33 cellular contexts compared by ENCODE assay signal in genomic region chr3:167884481-167884880, GRCh38.
"Had no signal": no experiment of that assay in that cellular context is flagged by ENCODE, and none has a peak within 500 bp of the region (broad histone marks: within the 10 kb centered on the region; RNA-seq: fewer than 3 reads in every experiment).

No MANE protein-coding gene starts in this region.

- H3K27ac ChIP-seq: brain microvascular endothelial cell, SJCRH30 had no signal

- ATAC-seq: activated naive CD8-positive, alpha-beta T cell treated with anti-CD3 and anti-CD28 coated beads, Interleukin-2, amount 50 U/mL, for 24 hours; activated T-cell treated with anti-CD3 and anti-CD28 coated beads, Interleukin-2, amount 50 U/mL, for 4 hours; Panc1 had no signal

- H3K27me3 ChIP-seq: brain microvascular endothelial cell, MG63, SJCRH30 had no signal

- H3K27me3 Mint-ChIP-seq: activated B cell treated with CpG ODN at 0.5 μM for 24 hours had no signal

- H3K4me3 Mint-ChIP-seq: activated B cell treated with CpG ODN at 0.5 μM for 24 hours; activated CD4-positive, alpha-beta memory T cell treated with anti-CD3 and anti-CD28 coated beads for 36 hours; activated naive CD4-positive, alpha-beta T cell treated with anti-CD3 and anti-CD28 coated beads, Interleukin-2, amount 10 ng/mL, durations not matched to agents 7 days and 5 days; activated naive CD8-positive, alpha-beta T cell; activated naive CD8-positive, alpha-beta T cell treated with anti-CD3 and anti-CD28 coated beads, Interleukin-2, amount 50 U/mL, for 24 hours; activated T-cell treated with anti-CD3 and anti-CD28 coated beads, Interleukin-2, amount 50 U/mL, for 4 hours; activated T-helper 1 cell treated with anti-CD3 and anti-CD28 coated beads, Interleukin-12 subunit alpha, Interleukin-12 subunit beta, Interleukin-2, Interleukin-4 antibody, amounts not matched to agents 30 ng/mL and 10 ng/mL and 1 ng/mL, durations not matched to agents 14 hours and 24 hours and 36 hours; T-helper 1 cell treated with Interleukin-12 subunit alpha and Interleukin-12 subunit beta and Interleukin-4 antibody, amounts not matched to agents 30 μg/mL and 1 μg/mL, for 36 hours; T-helper 2 cell treated with Interferon-gamma antibody and Interleukin-4, amounts not matched to agents 5 μg/mL and 100 μg/mL, for 36 hours had no signal

- H3K36me3 Mint-ChIP-seq: activated CD4-positive, alpha-beta memory T cell treated with anti-CD3 and anti-CD28 coated beads for 36 hours; activated naive CD4-positive, alpha-beta T cell treated with anti-CD3 and anti-CD28 coated beads, Interleukin-2, amount 10 ng/mL, durations not matched to agents 7 days and 5 days; activated naive CD8-positive, alpha-beta T cell had no signal

- H3K9me3 ChIP-seq: MG63, SJCRH30, SK-N-SH had no signal

- DNase-seq: activated B cell treated with CpG ODN at 0.5 μM for 24 hours; activated CD4-positive, alpha-beta memory T cell treated with anti-CD3 and anti-CD28 coated beads for 36 hours; activated CD4-positive, alpha-beta T cell treated with anti-CD3 and anti-CD28 coated beads for 4 hours; activated CD4-positive, alpha-beta T cell treated with anti-CD3 and anti-CD28 coated beads, Interleukin-2, amount 50 U/mL, for 1 hour; activated CD4-positive, CD25-positive, alpha-beta regulatory T cell treated with anti-CD3 and anti-CD28 coated beads, Interleukin-2, amount 50 U/mL, for 72 hours; activated CD8-positive, alpha-beta memory T cell treated with anti-CD3 and anti-CD28 coated beads, Interleukin-2, amount 50 U/mL, for 4 hours; activated effector memory CD4-positive, alpha-beta T cell treated with Interleukin-2 at 50 U/mL for 16 hours; activated naive CD4-positive, alpha-beta T cell treated with anti-CD3 and anti-CD28 coated beads, Interleukin-2, amount 10 ng/mL, durations not matched to agents 7 days and 5 days; activated naive CD8-positive, alpha-beta T cell treated with anti-CD3 and anti-CD28 coated beads, Interleukin-2, amount 50 U/mL, for 24 hours; activated T-cell treated with anti-CD3 and anti-CD28 coated beads for 4 hours; activated T-cell treated with anti-CD3 and anti-CD28 coated beads, Interleukin-2, amount 50 U/mL, for 4 hours; amniotic stem cell; aorta; brain microvascular endothelial cell; central memory CD4-positive, alpha-beta T cell; KG1; MG63; NCI-H1048; NCI-H1105 treated with DMSO at 0.1 percent for 48 hours; NCI-H1436; NCI-H1694; NCI-H1930; NCI-H2081 treated with DMSO at 0.1 percent for 48 hours; NCI-H345; NCI-H524 treated with DMSO at 0.1 percent for 48 hours; SHP77; SJCRH30; SK-N-SH had no signal

- H3K36me3 ChIP-seq: brain microvascular endothelial cell, MG63, SJCRH30 had no signal

- H3K4me2 ChIP-seq: SK-N-SH had no signal

- H3K4me1 Mint-ChIP-seq: activated naive CD4-positive, alpha-beta T cell treated with anti-CD3 and anti-CD28 coated beads, Interleukin-2, amount 10 ng/mL, durations not matched to agents 7 days and 5 days had no signal

- H3K9me3 Mint-ChIP-seq: activated B cell treated with CpG ODN at 0.5 μM for 24 hours; activated CD4-positive, alpha-beta memory T cell treated with anti-CD3 and anti-CD28 coated beads for 36 hours; activated naive CD4-positive, alpha-beta T cell treated with anti-CD3 and anti-CD28 coated beads, Interleukin-2, amount 10 ng/mL, durations not matched to agents 7 days and 5 days; activated naive CD8-positive, alpha-beta T cell treated with anti-CD3 and anti-CD28 coated beads, Interleukin-2, amount 50 U/mL, for 24 hours; activated T-cell treated with anti-CD3 and anti-CD28 coated beads, Interleukin-2, amount 50 U/mL, for 4 hours; activated T-helper 1 cell treated with anti-CD3 and anti-CD28 coated beads, Interleukin-12 subunit alpha, Interleukin-12 subunit beta, Interleukin-2, Interleukin-4 antibody, amounts not matched to agents 30 ng/mL and 10 ng/mL and 1 ng/mL, durations not matched to agents 14 hours and 24 hours and 36 hours; T-helper 1 cell treated with Interleukin-12 subunit alpha and Interleukin-12 subunit beta and Interleukin-4 antibody, amounts not matched to agents 30 μg/mL and 1 μg/mL, for 36 hours; T-helper 2 cell treated with Interferon-gamma antibody and Interleukin-4, amounts not matched to agents 5 μg/mL and 100 μg/mL, for 36 hours had no signal

- H3K4me3 ChIP-seq: MG63, SJCRH30 had no signal

- H3K27ac Mint-ChIP-seq: activated B cell treated with CpG ODN at 0.5 μM for 24 hours; activated CD4-positive, alpha-beta memory T cell treated with anti-CD3 and anti-CD28 coated beads for 36 hours; activated naive CD4-positive, alpha-beta T cell treated with anti-CD3 and anti-CD28 coated beads, Interleukin-2, amount 10 ng/mL, durations not matched to agents 7 days and 5 days; activated naive CD8-positive, alpha-beta T cell; activated naive CD8-positive, alpha-beta T cell treated with anti-CD3 and anti-CD28 coated beads, Interleukin-2, amount 50 U/mL, for 24 hours; activated T-helper 1 cell treated with anti-CD3 and anti-CD28 coated beads, Interleukin-12 subunit alpha, Interleukin-12 subunit beta, Interleukin-2, Interleukin-4 antibody, amounts not matched to agents 30 ng/mL and 10 ng/mL and 1 ng/mL, durations not matched to agents 14 hours and 24 hours and 36 hours; T-helper 1 cell treated with Interleukin-12 subunit alpha and Interleukin-12 subunit beta and Interleukin-4 antibody, amounts not matched to agents 30 μg/mL and 1 μg/mL, for 36 hours; T-helper 2 cell treated with Interferon-gamma antibody and Interleukin-4, amounts not matched to agents 5 μg/mL and 100 μg/mL, for 36 hours had no signal

- H3K9ac ChIP-seq: SK-N-SH had no signal

- H3K4me1 ChIP-seq: SJCRH30 had no signal
